In the genomic region with DNA sequence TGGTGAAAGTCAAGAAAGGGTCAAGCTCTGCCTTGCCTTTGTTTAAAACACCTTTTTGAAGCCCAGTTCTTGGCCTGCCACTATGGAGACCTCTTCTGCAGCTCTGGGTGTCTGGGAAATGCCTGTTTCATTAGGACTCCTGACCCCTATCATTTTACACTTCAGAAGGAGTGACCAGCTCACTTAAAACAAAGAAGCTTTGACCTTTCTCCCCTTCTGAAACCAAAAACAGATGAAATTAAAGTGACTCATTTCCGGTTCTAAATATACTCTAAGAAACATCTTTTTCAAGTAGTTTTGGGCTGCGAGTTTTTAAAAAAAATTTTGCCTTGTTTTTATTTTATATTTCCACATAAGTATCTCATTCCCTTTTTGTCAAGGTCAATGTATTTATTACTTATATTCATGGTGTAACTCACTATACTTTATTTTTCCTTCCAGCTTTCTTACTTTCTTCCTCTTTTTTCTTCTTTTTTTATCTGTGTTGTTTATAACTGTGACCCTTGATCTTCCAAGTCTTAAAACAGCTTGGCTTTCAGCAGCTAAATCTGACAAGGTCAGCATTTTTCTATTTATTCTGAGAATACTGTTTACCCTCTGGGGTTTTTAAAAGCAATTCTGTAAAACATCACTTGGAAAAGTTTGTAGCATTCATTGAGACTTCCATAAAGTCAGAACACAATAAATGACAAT, we compare ENCODE assay signal across 10 cellular contexts.
DNase-seq lines count a peak whose midpoint lies in the region; ATAC-seq and TF ChIP-seq lines count a peak whose summit lies in the region.
"Had no signal": no experiment of that assay in that cellular context is flagged by ENCODE, and none has a peak within 500 bp of the region (broad histone marks: within the 10 kb centered on the region; RNA-seq: fewer than 3 reads in every experiment).

No MANE protein-coding gene starts in this region.

- H3K36me3 ChIP-seq in cardiac muscle cell (no peaks in the 10 kb centered on the region), left lung (no peaks in the 10 kb centered on the region)
- H3K36me3 ChIP-seq: heart right ventricle had no signal

- no peaks in the 10 kb centered on the region for H3K36me3 Mint-ChIP-seq in chondrocyte (ENCODE audit: low read depth)
- H3K36me3 Mint-ChIP-seq in activated naive CD4-positive, alpha-beta T cell treated with anti-CD3 and anti-CD28 coated beads, Interleukin-2, amount 50 U/mL, for 72 hours: no peaks in the 10 kb centered on the region

- H3K27ac ChIP-seq in cardiac muscle cell (no peak overlapping the region), left lung (peak overlapping the region in 1 of 2 donors; percentile 33)

- DNase-seq in cardiac muscle cell (ENCODE audit: low read depth in 1 of 2, low spot score in 1 of 2) (peak; percentile 13 to 69), Right ventricle myocardium superior (no peak), chondrocyte (ENCODE audit: low spot score) (no peak), left lung (no peak), omental fat pad (ENCODE audit: low spot score) (no peak)
- no peak for DNase-seq in activated naive CD4-positive, alpha-beta T cell treated with anti-CD3 and anti-CD28 coated beads, Interleukin-2, amount 50 U/mL, for 72 hours (ENCODE audit: low spot score in 2 of 2)
- no peak for DNase-seq in stimulated activated naive CD8-positive, alpha-beta T cell treated with anti-CD3 and anti-CD28 coated beads, Interleukin-15, amount 100 ng/mL, for 72 hours
- DNase-seq: heart right ventricle had no signal

- H3K4me3 Mint-ChIP-seq in chondrocyte (ENCODE audit: unreplicated experiment): no peak overlapping the region
- no peak overlapping the region for H3K4me3 Mint-ChIP-seq in stimulated activated naive CD8-positive, alpha-beta T cell treated with anti-CD3 and anti-CD28 coated beads, Interleukin-15, amount 100 ng/mL, for 72 hours
- H3K4me3 Mint-ChIP-seq: IgD-negative memory B cell had no signal

- no peaks in the 10 kb centered on the region for H3K9me3 Mint-ChIP-seq in chondrocyte (ENCODE audit: low read depth)
- peaks cover 0 to 3% of the 10 kb centered on the region in 2 donors for H3K9me3 Mint-ChIP-seq in activated naive CD4-positive, alpha-beta T cell treated with anti-CD3 and anti-CD28 coated beads, Interleukin-2, amount 50 U/mL, for 72 hours
- H3K9me3 Mint-ChIP-seq in stimulated activated naive CD8-positive, alpha-beta T cell treated with anti-CD3 and anti-CD28 coated beads, Interleukin-15, amount 100 ng/mL, for 72 hours: no peaks in the 10 kb centered on the region

- H3K27me3 ChIP-seq in cardiac muscle cell (peaks cover 86% of the 10 kb centered on the region), left lung (no peaks in the 10 kb centered on the region)
- H3K27me3 ChIP-seq: heart right ventricle had no signal

- H3K9me3 ChIP-seq in cardiac muscle cell (ENCODE audit: low read depth) (no peaks in the 10 kb centered on the region), left lung (no peaks in the 10 kb centered on the region)
- H3K9me3 ChIP-seq: heart right ventricle had no signal

- ATAC-seq in Right ventricle myocardium superior (ENCODE audit: poor library complexity): no peak
- peak; percentile 79 for ATAC-seq in HG03439 (IDR thresholded peaks at IDR 0.05; ENCODE audit: unreplicated experiment)
- ATAC-seq in left lung: no peak
- ATAC-seq in omental fat pad (ENCODE audit: low FRiP score): no peak
- ATAC-seq in activated naive CD4-positive, alpha-beta T cell treated with anti-CD3 and anti-CD28 coated beads, Interleukin-2, amount 50 U/mL, for 72 hours: no peak
- no peak for ATAC-seq in stimulated activated naive CD8-positive, alpha-beta T cell treated with anti-CD3 and anti-CD28 coated beads, Interleukin-15, amount 100 ng/mL, for 72 hours

- H3K4me3 ChIP-seq in cardiac muscle cell (no peak overlapping the region), left lung (no peak overlapping the region)
- H3K4me3 ChIP-seq: heart right ventricle had no signal

- TF ChIP-seq CTCF in cardiac muscle cell (IDR thresholded peaks at IDR 0.05; ENCODE audit: low read depth, low read length) (no peak), chondrocyte (IDR thresholded peaks at IDR 0.05) (no peak), left lung (IDR thresholded peaks at IDR 0.05) (no peak), omental fat pad (IDR thresholded peaks at IDR 0.05) (no peak)

- peaks cover 19% of the 10 kb centered on the region for H3K4me1 Mint-ChIP-seq in chondrocyte (ENCODE audit: low read depth)
- H3K4me1 Mint-ChIP-seq in stimulated activated naive CD8-positive, alpha-beta T cell treated with anti-CD3 and anti-CD28 coated beads, Interleukin-15, amount 100 ng/mL, for 72 hours: no peaks in the 10 kb centered on the region
- H3K4me1 Mint-ChIP-seq: IgD-negative memory B cell had no signal

- no peaks in the 10 kb centered on the region for H3K27me3 Mint-ChIP-seq in chondrocyte (ENCODE audit: low read depth)
- no peaks in the 10 kb centered on the region for H3K27me3 Mint-ChIP-seq in stimulated activated naive CD8-positive, alpha-beta T cell treated with anti-CD3 and anti-CD28 coated beads, Interleukin-15, amount 100 ng/mL, for 72 hours
- H3K27me3 Mint-ChIP-seq: IgD-negative memory B cell had no signal

- H3K27ac Mint-ChIP-seq in chondrocyte (ENCODE audit: unreplicated experiment): peak overlapping the region; percentile 77
- H3K27ac Mint-ChIP-seq in activated naive CD4-positive, alpha-beta T cell treated with anti-CD3 and anti-CD28 coated beads, Interleukin-2, amount 50 U/mL, for 72 hours: no peak overlapping the region
- no peak overlapping the region for H3K27ac Mint-ChIP-seq in stimulated activated naive CD8-positive, alpha-beta T cell treated with anti-CD3 and anti-CD28 coated beads, Interleukin-15, amount 100 ng/mL, for 72 hours
- H3K27ac Mint-ChIP-seq: IgD-negative memory B cell had no signal

- intact Hi-C loops in Right ventricle myocardium superior (cut with DNase I) (no loop called here), left lung (cut with DNase I) (no loop called here)

- H3K4me1 ChIP-seq in cardiac muscle cell (ENCODE audit: low read depth): peaks cover 7% of the 10 kb centered on the region
- no peaks in the 10 kb centered on the region for H3K4me1 ChIP-seq in left lung

Comparison
In these comparisons a context has a peak if more than half of its experiments do, and no peak if none do; other contexts are left out.
1. DNase-seq: peak in cardiac muscle cell (2 of 2); none in Right ventricle myocardium superior (single experiment), chondrocyte (single experiment), left lung (0 of 2), omental fat pad (single experiment), activated naive CD4-positive, alpha-beta T cell treated with anti-CD3 and anti-CD28 coated beads, Interleukin-2, amount 50 U/mL, for 72 hours (0 of 2) and stimulated activated naive CD8-positive, alpha-beta T cell treated with anti-CD3 and anti-CD28 coated beads, Interleukin-15, amount 100 ng/mL, for 72 hours (0 of 2).